Comparison of ENCODE assay signal across 34 cellular contexts in genomic region chr20:3084986-3085360, GRCh38. TPM values are rescaled to one million over a fixed set of nuclear protein-coding genes. Genes with fewer than 3 reads are reported as not detected.
"Had no signal": no experiment of that assay in that cellular context is flagged by ENCODE, and none has a peak within 500 bp of the region (broad histone marks: within the 10 kb centered on the region; RNA-seq: fewer than 3 reads in every experiment).

No MANE protein-coding gene starts in this region.

- H3K4me1 ChIP-seq: neural progenitor cell, pancreas, prostate gland had no signal

- H3K27me3 ChIP-seq: pancreas had no signal

- H3K4me2 ChIP-seq: neural progenitor cell had no signal

- H3K4me3 ChIP-seq: left lung, lower lobe of right lung, neural progenitor cell, pancreas, prostate gland, sigmoid colon, spleen, suprapubic skin, thoracic aorta, tibial artery, upper lobe of right lung had no signal

- H3K9me3 ChIP-seq: left lung, lower lobe of right lung, pancreas, prostate gland, sigmoid colon, spleen, suprapubic skin, thoracic aorta, tibial artery, upper lobe of right lung had no signal

- ATAC-seq: left colon; natural killer cell; right cardiac atrium; stimulated activated effector memory CD8-positive, alpha-beta T cell treated with anti-CD3 and anti-CD28 coated beads, Interleukin-12 subunit alpha, Interleukin-12 subunit beta, amount 100 ng/mL, for 72 hours had no signal

- H3K9ac ChIP-seq: neural progenitor cell had no signal

- FAIRE-seq: islet of Langerhans, kidney, pancreas, small intestine, urothelium cell line had no signal

- DNase-seq: hippocampal formation; immature natural killer cell; left colon; left lung; mammary epithelial cell; mesendoderm; naive B cell; natural killer cell; nephron progenitor cell; pancreas; retina; sigmoid colon; small intestine; spleen; stimulated activated CD4-positive, alpha-beta T cell treated with anti-CD3 and anti-CD28 coated beads, Interleukin-4, amount 100 ng/mL, for 24 hours; stimulated activated naive CD4-positive, alpha-beta T cell; tibial artery; trophoblast cell; upper lobe of right lung had no signal

- H3K36me3 ChIP-seq: left lung, lower lobe of right lung, neural progenitor cell, pancreas, prostate gland, sigmoid colon, spleen, suprapubic skin, thoracic aorta, tibial artery, upper lobe of right lung had no signal

- H2AFZ ChIP-seq: neural progenitor cell had no signal

- H3K27ac ChIP-seq: left lung, lower lobe of right lung, neural progenitor cell, pancreas, prostate gland, sigmoid colon, spleen, suprapubic skin, thoracic aorta, tibial artery, upper lobe of right lung had no signal

RNA-seq across cellular contexts. Expression of gene AVP, which starts 0.4 kb away (rescaled TPM):
- total RNA-seq: kidney, left colon, left lung, liver, lower lobe of right lung, mammary epithelial cell, mesothelial cell of epicardium, mononuclear cell, natural killer cell, omental fat pad, pancreas, right cardiac atrium, sigmoid colon, suprapubic skin, thoracic aorta, upper lobe of right lung had no signal
- polyA plus RNA-seq: immature natural killer cell, mammary epithelial cell, pancreas, right cardiac atrium, sigmoid colon, spleen had no signal

RNA-seq across cellular contexts. Expression of gene OXT, which starts 13.6 kb away (rescaled TPM):
- total RNA-seq: kidney, left colon, lower lobe of right lung, mammary epithelial cell, mesothelial cell of epicardium, mononuclear cell, natural killer cell, omental fat pad, sigmoid colon, spleen, thoracic aorta, upper lobe of right lung had no signal
- polyA plus RNA-seq: mammary epithelial cell, pancreas, right cardiac atrium had no signal

RNA-seq across cellular contexts. Expression of gene GNRH2, which starts 41.6 kb away (rescaled TPM):
- total RNA-seq: kidney, lower lobe of right lung, omental fat pad, pancreas, prostate gland, subcutaneous adipose tissue, thoracic aorta, upper lobe of right lung had no signal
- polyA plus RNA-seq: immature natural killer cell, mammary epithelial cell, pancreas, spleen had no signal
